In the genomic region with DNA sequence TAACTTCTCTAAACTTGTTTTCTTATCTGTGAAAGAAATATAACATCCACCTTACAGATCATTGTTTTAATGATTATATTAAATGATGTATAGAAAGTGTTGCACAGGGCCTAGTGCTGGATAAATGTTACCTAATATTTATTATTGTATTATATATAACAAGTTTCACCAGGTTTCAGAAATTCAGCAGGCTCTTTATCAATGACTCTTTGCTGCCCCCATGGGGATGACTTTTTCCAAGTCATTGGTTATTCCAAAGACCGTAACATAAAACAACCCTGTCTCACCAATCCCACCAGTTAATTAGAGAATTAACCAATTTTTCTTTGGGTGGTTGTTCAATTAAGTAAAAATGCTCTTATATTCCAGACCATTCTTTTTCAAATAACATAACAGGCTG, we compare ENCODE assay signal across 8 cellular contexts. TPM values are rescaled to one million over a fixed set of nuclear protein-coding genes. Genes with fewer than 3 reads are reported as not detected.
DNase-seq lines count a peak whose midpoint lies in the region; ATAC-seq and TF ChIP-seq lines count a peak whose summit lies in the region.

No MANE protein-coding gene starts in this region.

- no peak overlapping the region for H2BK15ac ChIP-seq in neuronal stem cell (ENCODE audit: low read length)

- H3K36me3 Mint-ChIP-seq in activated CD4-positive, alpha-beta T cell treated with anti-CD3 and anti-CD28 coated beads, Interleukin-2, amount 10 ng/mL, durations not matched to agents 24 days and 14 days (ENCODE audit: low read depth), result peaks cover 7% of the 10 kb centered on the region

- peaks cover 9% of the 10 kb centered on the region for H3K4me1 Mint-ChIP-seq in activated CD4-positive, alpha-beta T cell treated with anti-CD3 and anti-CD28 coated beads, Interleukin-2, amount 10 ng/mL, durations not matched to agents 24 days and 14 days

- H3K9me3 ChIP-seq in neuronal stem cell (replicated peaks in 1 of 2; ENCODE audit: control insufficient read depth in 2 of 2, insufficient read depth in 1 of 2, low read depth in 1 of 2, low read length in 2 of 2), result no peaks in the 10 kb centered on the region

- no peaks in the 10 kb centered on the region for H3K36me3 ChIP-seq in neuronal stem cell (replicated peaks in 1 of 2; ENCODE audit: control insufficient read depth in 2 of 2, insufficient read depth in 2 of 2, low read length in 2 of 2)

- H2AK5ac ChIP-seq in neuronal stem cell (ENCODE audit: low read depth, low read length), result no peak overlapping the region

- H2BK5ac ChIP-seq in neuronal stem cell (ENCODE audit: low read length), result no peak overlapping the region

- intact Hi-C loops in activated CD4-positive, alpha-beta T cell treated with anti-CD3 and anti-CD28 coated beads, Interleukin-2, amount 10 ng/mL, durations not matched to agents 24 days and 14 days (cut with micrococcal nuclease), result no loop called here

- no peak overlapping the region for H3K4ac ChIP-seq in neuronal stem cell (ENCODE audit: low read length)

- H3K4me1 ChIP-seq in foreskin keratinocyte (no peaks in the 10 kb centered on the region), neuronal stem cell (ENCODE audit: control insufficient read depth in 2 of 2, insufficient read depth in 1 of 2, low read depth in 1 of 2, low read length in 2 of 2) (no peaks in the 10 kb centered on the region)

- no peak overlapping the region for H3K23ac ChIP-seq in neuronal stem cell (ENCODE audit: low read depth, low read length, poor library complexity)

- H2AFZ ChIP-seq in neuronal stem cell (ENCODE audit: low read length), result no peak overlapping the region

- H3K27me3 Mint-ChIP-seq in activated CD4-positive, alpha-beta T cell treated with anti-CD3 and anti-CD28 coated beads, Interleukin-2, amount 10 ng/mL, durations not matched to agents 24 days and 14 days, result no peaks in the 10 kb centered on the region

- H3K4me3 Mint-ChIP-seq in activated CD4-positive, alpha-beta T cell treated with anti-CD3 and anti-CD28 coated beads, Interleukin-2, amount 10 ng/mL, durations not matched to agents 24 days and 14 days, result no peak overlapping the region

- H4K91ac ChIP-seq in neuronal stem cell (ENCODE audit: low read depth, low read length, poor library complexity), result no peak overlapping the region

- H3K27ac ChIP-seq in foreskin keratinocyte (no peak overlapping the region), neuronal stem cell (replicated peaks; ENCODE audit: low read length) (no peak overlapping the region)

- H3K27me3 ChIP-seq in foreskin keratinocyte (no peaks in the 10 kb centered on the region), neuronal stem cell (ENCODE audit: control insufficient read depth in 3 of 3, insufficient read depth in 3 of 3, low read depth in 1 of 3, low read length in 3 of 3) (no peaks in the 10 kb centered on the region)

- DNase-seq in activated gamma-delta T cell treated with Interleukin-2 at 50 U/mL for 16 hours, result peak; percentile 35
- no peak for DNase-seq in activated gamma-delta T cell (lab: John Stamatoyannopoulos, UW)
- peak; percentile 53 for DNase-seq in MV-4-11 (lab: John Stamatoyannopoulos, UW)
- peak; percentile 84 for DNase-seq in activated CD4-positive, alpha-beta T cell treated with anti-CD3 and anti-CD28 coated beads, Interleukin-2, amount 10 ng/mL, durations not matched to agents 24 days and 14 days
- peak in 1 of 2 donors; percentile 28 for DNase-seq in foreskin keratinocyte
- DNase-seq in stimulated activated CD8-positive, alpha-beta memory T cell treated with anti-CD3 and anti-CD28 coated beads, Interleukin-4, amount 100 ng/mL, for 48 hours, result peak; percentile 51
- DNase-seq in neuronal stem cell (ENCODE audit: low spot score), result no peak

- no peak overlapping the region for H3K14ac ChIP-seq in neuronal stem cell (ENCODE audit: low read length)

- H2BK12ac ChIP-seq in neuronal stem cell (ENCODE audit: low read length), result no peak overlapping the region

- no peak overlapping the region for H3K4me3 ChIP-seq in neuronal stem cell (ENCODE audit: low read length in 2 of 2)

- ATAC-seq in foreskin keratinocyte (no peak), HG03139 (IDR thresholded peaks at IDR 0.05; ENCODE audit: unreplicated experiment) (no peak)

- peak; percentile 83 for TF ChIP-seq CTCF in foreskin keratinocyte (conservative IDR thresholded peaks at IDR 0.05)

- H3K9ac ChIP-seq in neuronal stem cell (ENCODE audit: low read depth, low read length, poor library complexity), result no peak overlapping the region

- no peak overlapping the region for H4K8ac ChIP-seq in neuronal stem cell (ENCODE audit: low read depth, low read length)

- no peaks in the 10 kb centered on the region for H3K79me1 ChIP-seq in neuronal stem cell (ENCODE audit: low read depth, low read length)

- H3K9me3 Mint-ChIP-seq in activated CD4-positive, alpha-beta T cell treated with anti-CD3 and anti-CD28 coated beads, Interleukin-2, amount 10 ng/mL, durations not matched to agents 24 days and 14 days, result no peaks in the 10 kb centered on the region

- H3K4me2 ChIP-seq in neuronal stem cell (ENCODE audit: insufficient read depth, low read length, poor library complexity, severe bottlenecking), result no peak overlapping the region

- H3K27ac Mint-ChIP-seq in activated CD4-positive, alpha-beta T cell treated with anti-CD3 and anti-CD28 coated beads, Interleukin-2, amount 10 ng/mL, durations not matched to agents 24 days and 14 days, result no peak overlapping the region

- H2BK120ac ChIP-seq in neuronal stem cell (ENCODE audit: low read depth, low read length), result no peak overlapping the region

- H3K18ac ChIP-seq in neuronal stem cell (ENCODE audit: low read length), result no peak overlapping the region

- no CpG with 5 or more reads among the region's 1 CpG for WGBS in neuronal stem cell (ENCODE audit: extremely low coverage in 2 of 2, insufficient read length in 2 of 2, insufficient replicate concordance in 1 of 2), 2 donors

RNA-seq across cellular contexts. Expression of a gene that starts 7.3 kb away (rescaled TPM):
- total RNA-seq in activated CD4-positive, alpha-beta T cell treated with anti-CD3 and anti-CD28 coated beads, Interleukin-2, amount 10 ng/mL, durations not matched to agents 24 days and 14 days, result 45.7 and 46.2 TPM in 2 replicates
- total RNA-seq in foreskin keratinocyte, result 28.0 and 30.4 TPM in 2 replicates
- 32.5 and 33.5 TPM in 2 replicates for polyA plus RNA-seq in foreskin keratinocyte
- 25.2 TPM for polyA plus RNA-seq in neuronal stem cell (2013, experiment 1 of 2)
- polyA plus RNA-seq in neuronal stem cell (2013, experiment 2 of 2), result 24.7 TPM

RNA-seq across cellular contexts. Expression of a gene that starts 14.0 kb away (rescaled TPM):
- total RNA-seq in activated CD4-positive, alpha-beta T cell treated with anti-CD3 and anti-CD28 coated beads, Interleukin-2, amount 10 ng/mL, durations not matched to agents 24 days and 14 days, result 84.2 and 86.6 TPM in 2 replicates
- total RNA-seq in foreskin keratinocyte, result 53.2 and 53.6 TPM in 2 replicates
- polyA plus RNA-seq in foreskin keratinocyte, result 69.9 and 74.7 TPM in 2 replicates
- 122 TPM for polyA plus RNA-seq in neuronal stem cell (2013, experiment 1 of 2)
- 120 TPM for polyA plus RNA-seq in neuronal stem cell (2013, experiment 2 of 2)

RNA-seq across cellular contexts. Expression of a gene that starts 19.5 kb away (rescaled TPM):
- 32.7 and 34.7 TPM in 2 replicates for total RNA-seq in activated CD4-positive, alpha-beta T cell treated with anti-CD3 and anti-CD28 coated beads, Interleukin-2, amount 10 ng/mL, durations not matched to agents 24 days and 14 days
- 12.2 and 14.1 TPM in 2 replicates for total RNA-seq in foreskin keratinocyte
- polyA plus RNA-seq in foreskin keratinocyte, result 19.9 and 22.2 TPM in 2 replicates
- 42.1 TPM for polyA plus RNA-seq in neuronal stem cell (2013, experiment 1 of 2)
- polyA plus RNA-seq in neuronal stem cell (2013, experiment 2 of 2), result 40.4 TPM

RNA-seq across cellular contexts. Expression of a gene that starts 21.9 kb away (rescaled TPM):
- total RNA-seq in activated CD4-positive, alpha-beta T cell treated with anti-CD3 and anti-CD28 coated beads, Interleukin-2, amount 10 ng/mL, durations not matched to agents 24 days and 14 days, result 46.7 and 48.2 TPM in 2 replicates
- total RNA-seq in foreskin keratinocyte, result 40.5 and 45.9 TPM in 2 replicates
- 46.1 and 46.3 TPM in 2 replicates for polyA plus RNA-seq in foreskin keratinocyte
- polyA plus RNA-seq in neuronal stem cell (2013, experiment 1 of 2), result 37.4 TPM
- 37.5 TPM for polyA plus RNA-seq in neuronal stem cell (2013, experiment 2 of 2)

RNA-seq across cellular contexts. Expression of a gene that starts 21.9 kb away (rescaled TPM):
- total RNA-seq in activated CD4-positive, alpha-beta T cell treated with anti-CD3 and anti-CD28 coated beads, Interleukin-2, amount 10 ng/mL, durations not matched to agents 24 days and 14 days, result 173 and 178 TPM in 2 replicates
- 105 and 127 TPM in 2 replicates for total RNA-seq in foreskin keratinocyte
- polyA plus RNA-seq in foreskin keratinocyte, result 251 and 255 TPM in 2 replicates
- 313 TPM for polyA plus RNA-seq in neuronal stem cell (2013, experiment 1 of 2)
- 332 TPM for polyA plus RNA-seq in neuronal stem cell (2013, experiment 2 of 2)

Comparison
In these comparisons a context has a peak if more than half of its experiments do, and no peak if none do; other contexts are left out.
1. DNase-seq: peak in activated gamma-delta T cell treated with Interleukin-2 at 50 U/mL for 16 hours (single experiment), MV-4-11 (single experiment), activated CD4-positive, alpha-beta T cell treated with anti-CD3 and anti-CD28 coated beads, Interleukin-2, amount 10 ng/mL, durations not matched to agents 24 days and 14 days (single experiment) and stimulated activated CD8-positive, alpha-beta memory T cell treated with anti-CD3 and anti-CD28 coated beads, Interleukin-4, amount 100 ng/mL, for 48 hours (single experiment); none in activated gamma-delta T cell (single experiment) and neuronal stem cell (single experiment).